ENCODE assay signal across 14 cellular contexts in the genomic region with DNA sequence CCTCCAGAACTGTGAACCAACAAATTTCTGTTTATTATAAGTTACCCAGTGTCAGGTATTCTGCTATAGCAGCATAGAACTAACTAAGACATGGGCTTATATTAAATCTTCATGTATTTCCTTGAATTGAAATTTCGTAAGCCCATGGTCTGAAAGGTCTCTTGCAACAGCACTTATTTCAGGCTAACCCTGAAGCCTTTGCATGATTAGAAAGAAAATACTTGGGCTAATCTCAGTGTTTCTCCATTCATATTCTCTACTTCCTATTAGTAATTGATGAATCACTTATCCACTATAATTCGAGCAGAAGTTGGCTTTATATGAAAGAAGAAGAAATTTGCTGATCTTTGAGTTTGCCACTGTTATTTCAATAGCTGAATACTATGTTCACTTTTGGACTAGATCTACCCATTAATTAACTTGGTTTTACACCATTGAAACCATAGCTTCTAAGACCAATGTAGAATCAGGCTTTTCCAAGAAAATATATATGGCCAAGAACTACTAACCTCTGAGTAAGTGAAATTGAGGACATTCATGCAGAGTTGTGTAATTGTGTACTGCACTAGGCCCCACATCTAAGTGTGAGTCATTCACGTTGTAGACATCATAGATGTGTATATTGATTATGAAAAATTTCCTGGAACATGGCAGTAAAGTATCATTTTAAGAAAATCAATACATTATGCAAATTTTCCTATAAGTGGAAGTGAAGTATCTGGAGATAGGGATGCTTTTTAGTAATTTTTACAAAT.
"Had no signal": no experiment of that assay in that cellular context is flagged by ENCODE, and none has a peak within 500 bp of the region (broad histone marks: within the 10 kb centered on the region; RNA-seq: fewer than 3 reads in every experiment).

No MANE protein-coding gene starts in this region.

- DNase-seq: activated B cell treated with CpG ODN at 0.5 μM for 24 hours; activated CD4-positive, alpha-beta T cell treated with anti-CD3 and anti-CD28 coated beads, Interleukin-2, amount 10 ng/mL, durations not matched to agents 7 days and 5 days; activated CD8-positive, alpha-beta memory T cell treated with anti-CD3 and anti-CD28 coated beads, Interleukin-2, amount 50 U/mL, for 48 hours; activated gamma-delta T cell treated with Interleukin-2 at 50 U/mL for 16 hours; activated T-cell treated with anti-CD3 and anti-CD28 coated beads, Interleukin-2, amount 50 U/mL, for 72 hours; amygdala; hippocampal formation; mesendoderm; natural killer cell; stimulated activated CD4-positive, alpha-beta T cell treated with anti-CD3 and anti-CD28 coated beads, Interleukin-12 subunit alpha, Interleukin-12 subunit beta, amount 100 ng/mL, for 4 hours; SW 1271; thyroid gland had no signal

- H3K4me3 ChIP-seq: thyroid gland had no signal

- FAIRE-seq: TTC549 had no signal

- H3K4me1 ChIP-seq: thyroid gland had no signal

- H3K27ac ChIP-seq: neutrophil, thyroid gland had no signal

- H3K27me3 ChIP-seq: neutrophil, thyroid gland had no signal

- H3K9me3 ChIP-seq: neutrophil, thyroid gland had no signal

- H3K36me3 ChIP-seq: neutrophil, thyroid gland had no signal
